Comparison of ENCODE assay signal across 1 cellular context in genomic region chr2:218397502-218398436, GRCh38.
TF ChIP-seq lines count a peak whose summit lies in the region.

No MANE protein-coding gene starts in this region.

TF ChIP-seq in HepG2, 621 proteins besides CTCF, POLR2A, EP300 and RAD21 (continued from another document and continues in another):
- TF ChIP-seq, protein P1, sequence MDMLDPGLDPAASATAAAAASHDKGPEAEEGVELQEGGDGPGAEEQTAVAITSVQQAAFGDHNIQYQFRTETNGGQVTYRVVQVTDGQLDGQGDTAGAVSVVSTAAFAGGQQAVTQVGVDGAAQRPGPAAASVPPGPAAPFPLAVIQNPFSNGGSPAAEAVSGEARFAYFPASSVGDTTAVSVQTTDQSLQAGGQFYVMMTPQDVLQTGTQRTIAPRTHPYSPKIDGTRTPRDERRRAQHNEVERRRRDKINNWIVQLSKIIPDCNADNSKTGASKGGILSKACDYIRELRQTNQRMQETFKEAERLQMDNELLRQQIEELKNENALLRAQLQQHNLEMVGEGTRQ (IDR thresholded peaks at IDR 0.05; ENCODE audit: low read depth, low read length) = peak; percentile 1; the same call in 1 of the 2 replicates
- TF ChIP-seq, protein P1 (CRISPR knock-in tag; IDR thresholded peaks at IDR 0.05; ENCODE audit: borderline replicate concordance) = peak; percentile 83; the same call in 1 of the 2 replicates
- TF ChIP-seq ZNF33B (CRISPR knock-in tag; IDR thresholded peaks at IDR 0.05) = peak; percentile 51; the same call in 1 of the 2 replicates
- TF ChIP-seq STAG1 (CRISPR knock-in tag; IDR thresholded peaks at IDR 0.05) = peak; percentile 19; the same call in 1 of the 2 replicates
- peak; percentile 87 for TF ChIP-seq HDAC2 (CRISPR knock-in tag; IDR thresholded peaks at IDR 0.05)
- peak; percentile 86 for TF ChIP-seq MEIS2 (CRISPR knock-in tag; IDR thresholded peaks at IDR 0.05)
- peak; percentile 84 for TF ChIP-seq ZNF607 (CRISPR knock-in tag; IDR thresholded peaks at IDR 0.05; ENCODE audit: borderline replicate concordance)
- TF ChIP-seq KLF13 (CRISPR knock-in tag; IDR thresholded peaks at IDR 0.05) = no peak
- peak; percentile 67 for TF ChIP-seq GATAD1 (CRISPR knock-in tag; IDR thresholded peaks at IDR 0.05)
- TF ChIP-seq, protein P2, sequence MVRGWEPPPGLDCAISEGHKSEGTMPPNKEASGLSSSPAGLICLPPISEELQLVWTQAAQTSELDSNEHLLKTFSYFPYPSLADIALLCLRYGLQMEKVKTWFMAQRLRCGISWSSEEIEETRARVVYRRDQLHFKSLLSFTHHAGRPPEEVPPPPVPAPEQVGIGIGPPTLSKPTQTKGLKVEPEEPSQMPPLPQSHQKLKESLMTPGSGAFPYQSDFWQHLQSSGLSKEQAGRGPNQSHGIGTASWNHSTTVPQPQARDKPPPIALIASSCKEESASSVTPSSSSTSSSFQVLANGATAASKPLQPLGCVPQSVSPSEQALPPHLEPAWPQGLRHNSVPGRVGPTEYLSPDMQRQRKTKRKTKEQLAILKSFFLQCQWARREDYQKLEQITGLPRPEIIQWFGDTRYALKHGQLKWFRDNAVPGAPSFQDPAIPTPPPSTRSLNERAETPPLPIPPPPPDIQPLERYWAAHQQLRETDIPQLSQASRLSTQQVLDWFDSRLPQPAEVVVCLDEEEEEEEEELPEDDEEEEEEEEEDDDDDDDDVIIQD (CRISPR knock-in tag; IDR thresholded peaks at IDR 0.05; ENCODE audit: low read depth) = 0 out of 2 replicates have a peak, but pooled peaks have one; percentile 10
- TF ChIP-seq TERF1 (CRISPR knock-in tag; IDR thresholded peaks at IDR 0.05) = no peak
- peak; percentile 82 for TF ChIP-seq SPEN (CRISPR knock-in tag; IDR thresholded peaks at IDR 0.05; ENCODE audit: low read depth)
- 0 out of 2 replicates have a peak, but pooled peaks have one; percentile 80 for TF ChIP-seq ZNF530 (CRISPR knock-in tag; IDR thresholded peaks at IDR 0.05; ENCODE audit: low read depth)
- TF ChIP-seq SNAPC5 (CRISPR knock-in tag; IDR thresholded peaks at IDR 0.05; ENCODE audit: borderline replicate concordance) = 0 out of 2 replicates have a peak, but pooled peaks have one; percentile 79
- TF ChIP-seq ZNF776 (CRISPR knock-in tag; IDR thresholded peaks at IDR 0.05) = peak; percentile 65
- peak; percentile 54 for TF ChIP-seq CBX1 (IDR thresholded peaks at IDR 0.05; ENCODE audit: low read depth)
- no peak for TF ChIP-seq HNRNPUL1 (IDR thresholded peaks at IDR 0.05; ENCODE audit: low read depth, low read length)
- TF ChIP-seq ZNF790 (CRISPR knock-in tag; IDR thresholded peaks at IDR 0.05; ENCODE audit: borderline replicate concordance) = peak; percentile 51; the same call in 1 of the 2 replicates
- peak; percentile 89 for TF ChIP-seq ZNF878 (CRISPR knock-in tag; IDR thresholded peaks at IDR 0.05)
- peak; percentile 86; the same call in 1 of the 2 replicates for TF ChIP-seq MED13 (CRISPR knock-in tag; IDR thresholded peaks at IDR 0.05)
- TF ChIP-seq KDM4B (CRISPR knock-in tag; IDR thresholded peaks at IDR 0.05) = no peak
- peak; percentile 23 for TF ChIP-seq SIX1 (CRISPR knock-in tag; IDR thresholded peaks at IDR 0.05; ENCODE audit: borderline replicate concordance)
- peak; percentile 51; the same call in 1 of the 2 replicates for TF ChIP-seq ZHX2 (IDR thresholded peaks at IDR 0.05; ENCODE audit: low read depth)
- TF ChIP-seq ZHX2 (CRISPR knock-in tag; IDR thresholded peaks at IDR 0.05; ENCODE audit: borderline replicate concordance) = no peak; the same call in 1 of the 2 replicates
- no peak for TF ChIP-seq MBD4 (IDR thresholded peaks at IDR 0.05; ENCODE audit: borderline replicate concordance, low read length)
- TF ChIP-seq ZNF576 (CRISPR knock-in tag; IDR thresholded peaks at IDR 0.05) = no peak
- peak; percentile 93 for TF ChIP-seq ZNF264 (CRISPR knock-in tag; IDR thresholded peaks at IDR 0.05)
- no peak for TF ChIP-seq GRHL1 (CRISPR knock-in tag; conservative IDR thresholded peaks at IDR 0.05)
- TF ChIP-seq ZBTB20 (CRISPR knock-in tag; IDR thresholded peaks at IDR 0.05; ENCODE audit: borderline replicate concordance, low read depth) = peak; percentile 91; the same call in 1 of the 2 replicates
- TF ChIP-seq U2AF2 (IDR thresholded peaks at IDR 0.05; ENCODE audit: low read depth, low read length) = no peak
- no peak for TF ChIP-seq ZBTB46 (CRISPR knock-in tag; IDR thresholded peaks at IDR 0.05; ENCODE audit: borderline replicate concordance)
- peak; percentile 53; the same call in 1 of the 2 replicates for TF ChIP-seq HIC2 (CRISPR knock-in tag; IDR thresholded peaks at IDR 0.05; ENCODE audit: low read depth)
- TF ChIP-seq, protein P3, sequence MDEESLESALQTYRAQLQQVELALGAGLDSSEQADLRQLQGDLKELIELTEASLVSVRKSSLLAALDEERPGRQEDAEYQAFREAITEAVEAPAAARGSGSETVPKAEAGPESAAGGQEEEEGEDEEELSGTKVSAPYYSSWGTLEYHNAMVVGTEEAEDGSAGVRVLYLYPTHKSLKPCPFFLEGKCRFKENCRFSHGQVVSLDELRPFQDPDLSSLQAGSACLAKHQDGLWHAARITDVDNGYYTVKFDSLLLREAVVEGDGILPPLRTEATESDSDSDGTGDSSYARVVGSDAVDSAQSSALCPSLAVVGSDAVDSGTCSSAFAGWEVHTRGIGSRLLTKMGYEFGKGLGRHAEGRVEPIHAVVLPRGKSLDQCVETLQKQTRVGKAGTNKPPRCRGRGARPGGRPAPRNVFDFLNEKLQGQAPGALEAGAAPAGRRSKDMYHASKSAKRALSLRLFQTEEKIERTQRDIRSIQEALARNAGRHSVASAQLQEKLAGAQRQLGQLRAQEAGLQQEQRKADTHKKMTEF (CRISPR knock-in tag; IDR thresholded peaks at IDR 0.05) = peak; percentile 91
